In the genomic region with DNA sequence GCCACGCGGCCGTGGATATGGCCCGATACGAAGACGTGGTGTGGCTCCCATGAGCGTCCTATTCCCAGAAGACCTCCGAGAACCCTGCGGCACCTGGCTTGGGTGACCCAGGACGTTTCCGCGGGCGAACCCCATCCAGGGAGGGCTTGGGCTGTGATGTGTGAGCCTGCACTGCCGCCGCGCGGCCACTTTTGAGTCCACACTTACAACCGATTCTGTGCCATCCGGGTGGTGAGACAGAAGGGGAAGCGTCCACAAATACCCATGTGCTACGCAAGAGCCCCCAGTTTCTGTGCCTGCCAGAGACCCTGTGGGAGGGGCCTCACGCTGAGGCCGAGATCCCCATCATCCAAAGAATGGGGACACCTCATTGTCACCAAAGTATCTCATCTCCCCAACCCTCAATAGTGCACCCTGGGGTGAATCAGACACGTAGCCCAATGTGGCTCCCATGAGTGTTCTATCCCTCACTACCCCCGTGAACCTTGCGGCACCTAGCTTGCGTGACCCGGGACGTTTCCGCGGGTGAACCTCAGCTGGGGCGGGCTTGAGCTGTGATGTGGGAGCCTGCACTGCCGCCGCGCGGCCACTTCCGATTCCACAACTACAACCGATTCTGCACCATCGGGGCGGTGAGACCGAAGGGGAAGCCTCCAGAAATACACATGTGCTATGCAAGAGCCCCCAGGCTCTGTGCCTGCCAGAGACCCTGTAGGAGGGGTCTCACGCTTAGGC, we compare ENCODE assay signal across 30 cellular contexts. TPM values are rescaled to one million over a fixed set of nuclear protein-coding genes. Genes with fewer than 3 reads are reported as not detected.
DNase-seq lines count a peak whose midpoint lies in the region; ATAC-seq, FAIRE-seq and TF ChIP-seq lines count a peak whose summit lies in the region.
"Had no signal": no experiment of that assay in that cellular context is flagged by ENCODE, and none has a peak within 500 bp of the region (broad histone marks: within the 10 kb centered on the region; RNA-seq: fewer than 3 reads in every experiment).

No MANE protein-coding gene starts in this region.

- no peaks in the 10 kb centered on the region for H3K36me3 ChIP-seq in naive thymus-derived CD4-positive, alpha-beta T cell (ENCODE audit: control insufficient read depth in 2 of 3, insufficient read depth in 3 of 3, low read length in 3 of 3)
- no peaks in the 10 kb centered on the region for H3K36me3 ChIP-seq in effector memory CD4-positive, alpha-beta T cell (ENCODE audit: control insufficient read depth, insufficient read depth, low read length)
- H3K36me3 ChIP-seq: esophagus squamous epithelium, gastrocnemius medialis, transverse colon had no signal

- peak; percentile 83 for FAIRE-seq in GM12891 (lab: Jason Lieb, UNC)
- FAIRE-seq: astrocyte had no signal

- no peaks in the 10 kb centered on the region for H3K27me3 ChIP-seq in naive thymus-derived CD4-positive, alpha-beta T cell (ENCODE audit: control insufficient read depth in 2 of 2, insufficient read depth in 2 of 2, low read length in 2 of 2)
- no peaks in the 10 kb centered on the region for H3K27me3 ChIP-seq in effector memory CD4-positive, alpha-beta T cell (replicated peaks; ENCODE audit: control insufficient read depth, insufficient read depth, low read length, poor library complexity, severe bottlenecking)
- H3K27me3 ChIP-seq: esophagus squamous epithelium, gastrocnemius medialis, transverse colon had no signal

- no peak for TF ChIP-seq POLR2A in GM12891 (IDR thresholded peaks at IDR 0.05; ENCODE audit: low read depth, low read length)

- CTCF ChIA-PET in naive thymus-derived CD4-positive, alpha-beta T cell (lab: Charles Lee) = interaction anchor here (0.5 to 4.1 kb wide), 13 partner anchors 60 to 350 kb away, joined by 3 to 58 read pairs (median 3); a partner anchor contains a TSS

- peak; percentile 39 to 48 for ATAC-seq in activated CD4-positive, CD25-positive, alpha-beta regulatory T cell treated with anti-CD3 and anti-CD28 coated beads, Interleukin-2, amount 50 U/mL, for 24 hours
- peak; percentile 8 for ATAC-seq in activated naive CD8-positive, alpha-beta T cell treated with anti-CD3 and anti-CD28 coated beads, Interleukin-2, amount 50 U/mL, for 24 hours
- ATAC-seq in naive thymus-derived CD4-positive, alpha-beta T cell = peak; percentile 64
- no peak for ATAC-seq in HG03280 (IDR thresholded peaks at IDR 0.05; ENCODE audit: unreplicated experiment)
- ATAC-seq: gastrocnemius medialis had no signal

- no peak overlapping the region for H3K27ac ChIP-seq in naive thymus-derived CD4-positive, alpha-beta T cell (ENCODE audit: low read depth, low read length)
- no peak overlapping the region for H3K27ac ChIP-seq in effector memory CD4-positive, alpha-beta T cell (ENCODE audit: insufficient read depth, low read length, poor library complexity, severe bottlenecking)
- H3K27ac ChIP-seq: esophagus squamous epithelium, gastrocnemius medialis, transverse colon, VCaP had no signal

- H3K27me3 Mint-ChIP-seq in activated naive CD8-positive, alpha-beta T cell treated with anti-CD3 and anti-CD28 coated beads, Interleukin-2, amount 50 U/mL, for 24 hours = no peaks in the 10 kb centered on the region
- H3K27me3 Mint-ChIP-seq in naive thymus-derived CD4-positive, alpha-beta T cell = no peaks in the 10 kb centered on the region
- H3K27me3 Mint-ChIP-seq: activated CD4-positive, alpha-beta memory T cell treated with anti-CD3 and anti-CD28 coated beads for 36 hours; activated T-cell treated with anti-CD3 and anti-CD28 coated beads, Interleukin-2, amount 50 U/mL, for 24 hours had no signal

- DNase-seq in activated CD4-positive, CD25-positive, alpha-beta regulatory T cell treated with anti-CD3 and anti-CD28 coated beads, Interleukin-2, amount 50 U/mL, for 72 hours = no peak
- DNase-seq in GM12891 (ENCODE audit: insufficient read length, low spot score) (no peak), NAMALWA (ENCODE audit: low spot score) (no peak)
- DNase-seq in activated naive CD8-positive, alpha-beta T cell treated with anti-CD3 and anti-CD28 coated beads, Interleukin-2, amount 50 U/mL, for 24 hours = no peak
- no peak for DNase-seq in naive thymus-derived CD4-positive, alpha-beta T cell
- no peak for DNase-seq in effector memory CD4-positive, alpha-beta T cell
- DNase-seq: 8988T; activated CD4-positive, alpha-beta memory T cell treated with anti-CD3 and anti-CD28 coated beads for 36 hours; activated naive CD4-positive, alpha-beta T cell treated with anti-CD3 and anti-CD28 coated beads, Interleukin-2, amount 50 U/mL, for 16 hours; activated T-cell treated with anti-CD3 and anti-CD28 coated beads, Interleukin-2, amount 50 U/mL, for 24 hours; effector CD8-positive, alpha-beta T cell; esophagus squamous epithelium; gastrocnemius medialis; H7; hippocampal formation; MM.1S; NCI-H1436; NCI-H2107; NCI-H510A treated with DMSO at 0.1 percent for 48 hours; occipital lobe; retina; stimulated activated CD4-positive, alpha-beta T cell treated with anti-CD3 and anti-CD28 coated beads, Interleukin-12 subunit alpha, Interleukin-12 subunit beta, amount 100 ng/mL, for 4 hours; stimulated activated CD4-positive, alpha-beta T cell treated with anti-CD3 and anti-CD28 coated beads, Interleukin-4, amount 100 ng/mL, for 4 hours; transverse colon had no signal

- POLR2A ChIA-PET in naive thymus-derived CD4-positive, alpha-beta T cell (lab: Charles Lee) = no interaction called here

- intact Hi-C loops in naive thymus-derived CD4-positive, alpha-beta T cell (cut with micrococcal nuclease) = no loop called here

- no peaks in the 10 kb centered on the region for H3K9me3 ChIP-seq in naive thymus-derived CD4-positive, alpha-beta T cell (ENCODE audit: control insufficient read depth in 2 of 3, low read length in 3 of 3)
- no peaks in the 10 kb centered on the region for H3K9me3 ChIP-seq in effector memory CD4-positive, alpha-beta T cell (ENCODE audit: control insufficient read depth, low read length)
- H3K9me3 ChIP-seq: esophagus squamous epithelium, gastrocnemius medialis, transverse colon had no signal

- no peak overlapping the region for H3K4me3 ChIP-seq in naive thymus-derived CD4-positive, alpha-beta T cell (ENCODE audit: low read length)
- H3K4me3 ChIP-seq in effector memory CD4-positive, alpha-beta T cell (ENCODE audit: insufficient read depth, low read depth, low read length, poor library complexity, severe bottlenecking) = no peak overlapping the region
- H3K4me3 ChIP-seq: esophagus squamous epithelium, gastrocnemius medialis, lung, transverse colon had no signal

- no peaks in the 10 kb centered on the region for H3K36me3 Mint-ChIP-seq in activated naive CD8-positive, alpha-beta T cell treated with anti-CD3 and anti-CD28 coated beads, Interleukin-2, amount 50 U/mL, for 24 hours (ENCODE audit: low read depth)
- H3K36me3 Mint-ChIP-seq in naive thymus-derived CD4-positive, alpha-beta T cell = no peaks in the 10 kb centered on the region
- H3K36me3 Mint-ChIP-seq: activated CD4-positive, alpha-beta memory T cell treated with anti-CD3 and anti-CD28 coated beads for 36 hours had no signal

- no peak overlapping the region for H3K4me3 Mint-ChIP-seq in activated naive CD8-positive, alpha-beta T cell treated with anti-CD3 and anti-CD28 coated beads, Interleukin-2, amount 50 U/mL, for 24 hours
- no peak overlapping the region for H3K4me3 Mint-ChIP-seq in naive thymus-derived CD4-positive, alpha-beta T cell
- H3K4me3 Mint-ChIP-seq: activated CD4-positive, alpha-beta memory T cell treated with anti-CD3 and anti-CD28 coated beads for 36 hours; activated T-cell treated with anti-CD3 and anti-CD28 coated beads, Interleukin-2, amount 50 U/mL, for 24 hours; T-helper 2 cell treated with Interferon-gamma antibody and Interleukin-4, amounts not matched to agents 5 μg/mL and 100 μg/mL, for 36 hours had no signal

- H3K4me1 Mint-ChIP-seq in activated naive CD8-positive, alpha-beta T cell treated with anti-CD3 and anti-CD28 coated beads, Interleukin-2, amount 50 U/mL, for 24 hours = no peaks in the 10 kb centered on the region
- H3K4me1 Mint-ChIP-seq in naive thymus-derived CD4-positive, alpha-beta T cell = no peaks in the 10 kb centered on the region

- no peaks in the 10 kb centered on the region for H3K4me1 ChIP-seq in naive thymus-derived CD4-positive, alpha-beta T cell (ENCODE audit: control insufficient read depth in 2 of 2, insufficient read depth in 2 of 2, low read length in 2 of 2)
- H3K4me1 ChIP-seq in effector memory CD4-positive, alpha-beta T cell (ENCODE audit: control insufficient read depth, insufficient read depth, low read length, poor library complexity, severe bottlenecking) = no peaks in the 10 kb centered on the region
- H3K4me1 ChIP-seq: esophagus squamous epithelium, gastrocnemius medialis, transverse colon had no signal

- no peak overlapping the region for H3K27ac Mint-ChIP-seq in activated naive CD8-positive, alpha-beta T cell treated with anti-CD3 and anti-CD28 coated beads, Interleukin-2, amount 50 U/mL, for 24 hours
- no peak overlapping the region for H3K27ac Mint-ChIP-seq in naive thymus-derived CD4-positive, alpha-beta T cell
- H3K27ac Mint-ChIP-seq: activated CD4-positive, alpha-beta memory T cell treated with anti-CD3 and anti-CD28 coated beads for 36 hours; activated T-cell treated with anti-CD3 and anti-CD28 coated beads, Interleukin-2, amount 50 U/mL, for 24 hours; T-helper 2 cell treated with Interferon-gamma antibody and Interleukin-4, amounts not matched to agents 5 μg/mL and 100 μg/mL, for 36 hours had no signal

- H3K9me3 Mint-ChIP-seq in activated naive CD8-positive, alpha-beta T cell treated with anti-CD3 and anti-CD28 coated beads, Interleukin-2, amount 50 U/mL, for 24 hours = no peaks in the 10 kb centered on the region
- H3K9me3 Mint-ChIP-seq in naive thymus-derived CD4-positive, alpha-beta T cell = no peaks in the 10 kb centered on the region
- H3K9me3 Mint-ChIP-seq: activated CD4-positive, alpha-beta memory T cell treated with anti-CD3 and anti-CD28 coated beads for 36 hours; activated T-cell treated with anti-CD3 and anti-CD28 coated beads, Interleukin-2, amount 50 U/mL, for 24 hours; T-helper 2 cell treated with Interferon-gamma antibody and Interleukin-4, amounts not matched to agents 5 μg/mL and 100 μg/mL, for 36 hours had no signal

TF ChIP-seq in GM12891, 5 proteins besides CTCF, POLR2A, EP300 and RAD21:
- TF ChIP-seq POLR2AphosphoS5 (IDR thresholded peaks at IDR 0.05; ENCODE audit: low read depth, low read length) = no peak
- TF ChIP-seq POU2F2 (IDR thresholded peaks at IDR 0.05; ENCODE audit: low read depth, low read length) = no peak
- TF ChIP-seq PAX5 (IDR thresholded peaks at IDR 0.05; ENCODE audit: insufficient read depth, low read length, severe bottlenecking) = no peak
- no peak for TF ChIP-seq TAF1 (IDR thresholded peaks at IDR 0.05; ENCODE audit: low read depth, low read length)

RNA-seq across cellular contexts. Expression of a gene that starts 4.6 kb away (rescaled TPM):
- 1.6 TPM for polyA plus RNA-seq in GM12891 (2012; ENCODE audit: low read depth, missing spikeins)
- under 1 TPM in 2 of 5 experiments, not detected in 3; 0.29 to 0.44 TPM for total RNA-seq in naive thymus-derived CD4-positive, alpha-beta T cell
- not detected for polyA plus RNA-seq in naive thymus-derived CD4-positive, alpha-beta T cell
- total RNA-seq: activated CD4-positive, alpha-beta memory T cell treated with anti-CD3 and anti-CD28 coated beads for 36 hours had no signal

RNA-seq across cellular contexts. Expression of a gene that starts 55.1 kb away (rescaled TPM):
- polyA plus RNA-seq in GM12891 (2012; ENCODE audit: low read depth, missing spikeins) = 131 TPM
- 10 to 100 TPM; 43.8 to 54.8 (median 50.4) TPM for total RNA-seq in naive thymus-derived CD4-positive, alpha-beta T cell
- 10 to 100 TPM; 11.3 to 17.0 TPM for polyA plus RNA-seq in naive thymus-derived CD4-positive, alpha-beta T cell
